ENCODE assay signal across 3 cellular contexts in genomic region chr15:61250613-61251012, GRCh38.
"Had no signal": no experiment of that assay in that cellular context is flagged by ENCODE, and none has a peak within 500 bp of the region (broad histone marks: within the 10 kb centered on the region; RNA-seq: fewer than 3 reads in every experiment).

No MANE protein-coding gene starts in this region.

- DNase-seq: GDM1, GF-D8 had no signal

- H3K4me3 ChIP-seq: GM12878 had no signal

- ATAC-seq: GM12878 had no signal
